In genomic region chr12:62588916-62589315, GRCh38 we compare ENCODE assay signal across 21 cellular contexts.
DNase-seq lines count a peak whose midpoint lies in the region; ATAC-seq and TF ChIP-seq lines count a peak whose summit lies in the region.
"Had no signal": no experiment of that assay in that cellular context is flagged by ENCODE, and none has a peak within 500 bp of the region (broad histone marks: within the 10 kb centered on the region; RNA-seq: fewer than 3 reads in every experiment).

No MANE protein-coding gene starts in this region.

- in situ Hi-C loops in IMR-90 (cut with MboI; ENCODE audit: low sequenced_read_pairs) (loop anchor here (25.0 kb wide), 1 partner anchor 473 kb away; no protein-coding TSS in a partner anchor), astrocyte of the spinal cord (cut with HindIII; ENCODE audit: low sequenced_read_pairs) (no loop called here)

- H2BK120ac ChIP-seq in IMR-90 (ENCODE audit: low read depth, low read length) (no peak overlapping the region), mesenchymal stem cell (ENCODE audit: low read depth, low read length) (no peak overlapping the region)

- CTCF ChIA-PET in IMR-90 (lab: Yijun Ruan, JAX), result no interaction called here

- no peak overlapping the region for H3K56ac ChIP-seq in IMR-90 (ENCODE audit: extremely low read depth, insufficient read depth, low read length)

- no peaks in the 10 kb centered on the region for H4K20me1 ChIP-seq in IMR-90 (ENCODE audit: insufficient read depth, low read length)

- no peak overlapping the region for H3K23ac ChIP-seq in IMR-90 (ENCODE audit: low read depth, low read length)
- no peak overlapping the region for H3K23ac ChIP-seq in mesenchymal stem cell (ENCODE audit: low read length in 2 of 2)

- WGBS in IMR-90 (ENCODE audit: extremely low coverage in 2 of 2, insufficient read length in 1 of 2), 2 experiments, result no CpG with 5 or more reads among the region's 1 CpG
- no CpG with 5 or more reads among the region's 1 CpG for WGBS in mesenchymal stem cell

- no TSS peak for BruUV-seq in IMR-90 (replicated peaks; lab: Mats Ljungman, UMichigan)

- no peaks in the 10 kb centered on the region for H3K9me3 ChIP-seq in IMR-90 (ENCODE audit: control insufficient read depth, insufficient read depth, low read length)
- no peaks in the 10 kb centered on the region for H3K9me3 ChIP-seq in mesenchymal stem cell (ENCODE audit: control insufficient read depth, low read length)
- H3K9me3 ChIP-seq: esophagus muscularis mucosa, left lung, prostate gland, thoracic aorta had no signal

- H3K27me3 ChIP-seq in IMR-90 (ENCODE audit: control insufficient read depth, insufficient read depth, low read length), result no peaks in the 10 kb centered on the region
- no peaks in the 10 kb centered on the region for H3K27me3 ChIP-seq in mesenchymal stem cell (ENCODE audit: control insufficient read depth in 1 of 2, insufficient read depth in 1 of 2, low read length in 2 of 2)
- H3K27me3 ChIP-seq: esophagus muscularis mucosa, left lung had no signal

- H4K91ac ChIP-seq in IMR-90 (ENCODE audit: insufficient read depth, low read depth, low read length) (no peak overlapping the region), mesenchymal stem cell (ENCODE audit: low read length) (no peak overlapping the region)

- DNase-seq in EL, result peak; percentile 54
- peak; percentile 45 for DNase-seq in IMR-90
- peak; percentile 68 for DNase-seq in astrocyte of the spinal cord (ENCODE audit: low read depth, low spot score)
- peak; percentile 9 for DNase-seq in mesenchymal stem cell
- no peak for DNase-seq in SHP77 (lab: John Stamatoyannopoulos, UW)
- no peak for DNase-seq in cardiac septum (ENCODE audit: low spot score)
- DNase-seq: activated CD4-positive, alpha-beta memory T cell treated with anti-CD3 and anti-CD28 coated beads for 36 hours; activated gamma-delta T cell treated with Interleukin-2 at 50 U/mL for 16 hours; amniotic stem cell; CD4-positive, alpha-beta memory T cell; DMS153; effector CD8-positive, alpha-beta T cell; left lung; stimulated activated naive CD4-positive, alpha-beta T cell; T-helper 2 cell; WERI-Rb-1 had no signal

- no peak overlapping the region for H2BK5ac ChIP-seq in IMR-90 (ENCODE audit: low read depth, low read length, poor library complexity, severe bottlenecking)
- no peak overlapping the region for H2BK5ac ChIP-seq in mesenchymal stem cell (ENCODE audit: low read depth, low read length, poor library complexity, severe bottlenecking)

- TF ChIP-seq CTCF in IMR-90 (conservative IDR thresholded peaks at IDR 0.05; ENCODE audit: low read depth, low read length), result no peak
- TF ChIP-seq CTCF in astrocyte of the spinal cord (IDR thresholded peaks at IDR 0.05; ENCODE audit: low read depth, low read length), result no peak

- no peak overlapping the region for H2AK9ac ChIP-seq in IMR-90 (replicated peaks; ENCODE audit: low read depth, low read length, poor library complexity)

- H3K4me3 ChIP-seq in IMR-90 (ENCODE audit: insufficient read depth, low read depth, low read length) (no peak overlapping the region), astrocyte of the spinal cord (ENCODE audit: low read depth, low read length) (no peak overlapping the region), mesenchymal stem cell (ENCODE audit: insufficient read depth in 1 of 2, low read depth in 1 of 2, low read length in 2 of 2) (no peak overlapping the region)
- H3K4me3 ChIP-seq: esophagus muscularis mucosa, left lung, prostate gland, skin epidermis, thoracic aorta had no signal

- H2BK15ac ChIP-seq in IMR-90 (ENCODE audit: low read depth, low read length), result no peak overlapping the region
- no peak overlapping the region for H2BK15ac ChIP-seq in mesenchymal stem cell (ENCODE audit: low read depth, poor library complexity, severe bottlenecking)

- TF ChIP-seq RAD21 in IMR-90 (IDR thresholded peaks at IDR 0.05; ENCODE audit: low read length), result no peak

- no peaks in the 10 kb centered on the region for H3K9me1 ChIP-seq in IMR-90 (ENCODE audit: insufficient read depth, low read length)

- H3K14ac ChIP-seq in IMR-90 (replicated peaks; ENCODE audit: low read depth, low read length), result no peak overlapping the region
- H3K14ac ChIP-seq in mesenchymal stem cell (ENCODE audit: low read length in 2 of 2), result no peak overlapping the region

- ATAC-seq in IMR-90 (ENCODE audit: low read depth) (peak; percentile 65), HG03108 (IDR thresholded peaks at IDR 0.05; ENCODE audit: unreplicated experiment) (no peak)
- ATAC-seq: left lung had no signal

- H4K5ac ChIP-seq in IMR-90 (ENCODE audit: low read depth, low read length), result no peak overlapping the region

- H3K4ac ChIP-seq in IMR-90 (ENCODE audit: low read depth, low read length) (no peak overlapping the region), mesenchymal stem cell (ENCODE audit: low read depth in 1 of 2, low read length in 2 of 2) (no peak overlapping the region)

- dilution Hi-C loops in IMR-90 (cut with HindIII; ENCODE audit: low sequenced_read_pairs, unreplicated experiment), result loop anchor here (25.0 kb wide), 1 partner anchor 198 kb away; no protein-coding TSS in a partner anchor

- H3K18ac ChIP-seq in IMR-90 (ENCODE audit: low read depth, low read length) (no peak overlapping the region), mesenchymal stem cell (ENCODE audit: low read depth in 1 of 2, low read length in 2 of 2) (no peak overlapping the region)

- intact Hi-C loops in IMR-90 (cut with micrococcal nuclease) (loop anchor here (10.0 kb wide), 1 partner anchor 346 kb away; the partner anchor contains the start of gene PPM1H), cardiac septum (cut with DNase I) (no loop called here)

- POLR2A ChIA-PET in IMR-90 (lab: Charles Lee; ENCODE audit: unreplicated experiment), result no interaction called here

- H4K8ac ChIP-seq in IMR-90 (ENCODE audit: low read depth in 2 of 2, low read length in 2 of 2) (no peak overlapping the region), mesenchymal stem cell (ENCODE audit: low read length) (no peak overlapping the region)

- H3K79me1 ChIP-seq in IMR-90 (ENCODE audit: low read depth in 1 of 2, low read length in 2 of 2) (peaks cover 0 to 3% of the 10 kb centered on the region in 2 experiments; a peak in 1 of 4 replicates), mesenchymal stem cell (replicated peaks; ENCODE audit: low read length, poor library complexity, severe bottlenecking) (no peaks in the 10 kb centered on the region)

- peak overlapping the region; percentile 47; the same call in 1 of the 2 replicates for H3K4me2 ChIP-seq in IMR-90 (ENCODE audit: low read depth, low read length)
- H3K4me2 ChIP-seq in mesenchymal stem cell (ENCODE audit: low read length, poor library complexity, severe bottlenecking), result no peak overlapping the region

- peaks cover 12% of the 10 kb centered on the region; the same call in 1 of the 2 replicates for H3K36me3 ChIP-seq in IMR-90 (ENCODE audit: control insufficient read depth, insufficient read depth, low read length)
- peaks cover 3 to 75% of the 10 kb centered on the region in 2 experiments for H3K36me3 ChIP-seq in mesenchymal stem cell (ENCODE audit: control insufficient read depth in 1 of 2, insufficient read depth in 2 of 2, low read depth in 1 of 2, low read length in 2 of 2)
- H3K36me3 ChIP-seq: prostate gland had no signal

- H2AK5ac ChIP-seq in IMR-90 (ENCODE audit: low read depth, low read length) (no peak overlapping the region), mesenchymal stem cell (ENCODE audit: low read length, severe bottlenecking) (no peak overlapping the region)

- no peak overlapping the region for H3K27ac ChIP-seq in IMR-90 (ENCODE audit: insufficient read depth, low read length)
- H3K27ac ChIP-seq in mesenchymal stem cell (ENCODE audit: low read length, poor library complexity, severe bottlenecking), result no peak overlapping the region
- H3K27ac ChIP-seq: esophagus muscularis mucosa, left lung, prostate gland, skin epidermis, thoracic aorta, WERI-Rb-1 had no signal

- H3K9ac ChIP-seq in IMR-90 (ENCODE audit: low read depth, low read length) (no peak overlapping the region), mesenchymal stem cell (ENCODE audit: low read length) (no peak overlapping the region)

- H2AFZ ChIP-seq in IMR-90 (replicated peaks; ENCODE audit: low read length, poor library complexity), result no peak overlapping the region
- no peak overlapping the region for H2AFZ ChIP-seq in mesenchymal stem cell (ENCODE audit: low read depth, low read length)

- TF ChIP-seq POLR2A in IMR-90 (IDR thresholded peaks at IDR 0.05; ENCODE audit: low read depth, low read length), result no peak

- H2BK20ac ChIP-seq in IMR-90 (ENCODE audit: low read depth, low read length), result no peak overlapping the region

- H3K4me1 ChIP-seq in IMR-90 (ENCODE audit: control insufficient read depth, insufficient read depth, low read length) (peaks cover 5% of the 10 kb centered on the region), mesenchymal stem cell (ENCODE audit: control insufficient read depth, insufficient read depth, low read depth, low read length) (no peaks in the 10 kb centered on the region)
- H3K4me1 ChIP-seq: esophagus muscularis mucosa, left lung, prostate gland had no signal

- no peak overlapping the region for H2BK12ac ChIP-seq in mesenchymal stem cell (ENCODE audit: low read length in 2 of 2)

TF ChIP-seq in IMR-90, 13 proteins besides CTCF, POLR2A, EP300 and RAD21 (continues in another document):
- no peak for TF ChIP-seq BHLHE40 (IDR thresholded peaks at IDR 0.05; ENCODE audit: low read depth, low read length)
- TF ChIP-seq FOS (IDR thresholded peaks at IDR 0.05; ENCODE audit: low read depth, low read length), result no peak
- no peak for TF ChIP-seq CHD1 (IDR thresholded peaks at IDR 0.05; ENCODE audit: low read depth, low read length)
- no peak for TF ChIP-seq ELK1 (IDR thresholded peaks at IDR 0.05; ENCODE audit: borderline replicate concordance, low read depth, low read length)
- no peak for TF ChIP-seq MXI1 (IDR thresholded peaks at IDR 0.05; ENCODE audit: borderline replicate concordance, low read depth, low read length)
- TF ChIP-seq CEBPB (IDR thresholded peaks at IDR 0.05; ENCODE audit: low read depth, low read length), result no peak
- no peak for TF ChIP-seq NFE2L2 (IDR thresholded peaks at IDR 0.05; ENCODE audit: low read depth, low read length)
- no peak for TF ChIP-seq MAFK (IDR thresholded peaks at IDR 0.05; ENCODE audit: low read depth, low read length)

Comparison
In these comparisons a context has a peak if more than half of its experiments do, and no peak if none do; other contexts are left out.
1. DNase-seq: peak in EL (single experiment), IMR-90 (single experiment), astrocyte of the spinal cord (single experiment) and mesenchymal stem cell (single experiment); none in SHP77 (0 of 2) and cardiac septum (single experiment).